ENCODE assay signal across 8 cellular contexts in the genomic region with DNA sequence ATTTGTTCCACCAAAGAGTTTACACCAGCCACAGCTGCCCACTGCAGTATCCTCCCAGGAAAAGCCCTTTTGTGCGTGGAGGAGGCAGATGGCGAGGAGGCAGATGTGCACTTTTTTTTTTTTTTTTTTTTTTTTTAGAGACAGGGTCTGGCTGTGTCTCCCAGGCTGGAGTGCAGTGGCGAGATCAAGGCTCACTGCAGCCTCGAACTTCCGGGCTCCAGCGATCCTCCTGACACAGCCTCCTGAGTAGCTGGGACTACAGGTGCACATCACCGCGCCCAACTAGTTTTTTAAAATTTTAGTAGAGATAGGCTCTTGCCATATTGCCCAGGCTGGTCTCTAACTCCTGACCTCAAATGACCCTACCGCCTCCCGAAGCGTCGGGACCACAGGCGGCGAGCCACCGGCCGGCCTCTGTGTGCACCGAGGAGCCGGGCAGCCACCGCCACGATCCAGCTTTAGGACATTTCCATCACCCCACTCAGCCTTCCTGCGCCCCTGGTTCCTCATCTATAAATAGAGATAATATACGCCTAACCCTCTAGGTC. TPM values are rescaled to one million over a fixed set of nuclear protein-coding genes. Genes with fewer than 3 reads are reported as not detected.
DNase-seq lines count a peak whose midpoint lies in the region; ATAC-seq and TF ChIP-seq lines count a peak whose summit lies in the region.

No MANE protein-coding gene starts in this region.

- peak overlapping the region; percentile 93 for H3K4me3 ChIP-seq in Caco-2 (ENCODE audit: low read depth, low read length)
- H3K4me3 ChIP-seq in LNCaP clone FGC (ENCODE audit: low read depth, low read length), result peak overlapping the region; percentile 96
- H3K4me3 ChIP-seq in dorsolateral prefrontal cortex, result peak overlapping the region; percentile 63 to 100 (median 91)

- CTCF ChIA-PET in Caco-2 (lab: Charles Lee), result interaction anchor here (0.9 to 1.5 kb wide), 2 partner anchors 11 to 261 kb away, joined by 3 to 4 read pairs; no protein-coding TSS in a partner anchor

- POLR2A ChIA-PET in Caco-2 (lab: Charles Lee), result interaction anchor here (0.6 to 1.2 kb wide), 3 partner anchors 21 to 477 kb away, joined by 3 to 6 read pairs (median 3); a partner anchor contains a TSS

- peak overlapping the region in 48 of 59 donors; percentile 9 to 89 (median 77) for H3K27ac ChIP-seq in dorsolateral prefrontal cortex

- H3K27ac Mint-ChIP-seq in Caco-2 (ENCODE audit: unreplicated experiment) (peak overlapping the region; percentile 86), nephron (peak overlapping the region; percentile 68 to 84 (median 79))

- H3K36me3 Mint-ChIP-seq in Caco-2 (ENCODE audit: insufficient read depth, unreplicated experiment) (peaks cover 34% of the 10 kb centered on the region), nephron (ENCODE audit: low read depth) (peaks cover 19% of the 10 kb centered on the region)

- ATAC-seq in GM21619 (IDR thresholded peaks at IDR 0.05; ENCODE audit: unreplicated experiment), result peak; percentile 15

- TF ChIP-seq CTCF in Caco-2 (IDR thresholded peaks at IDR 0.05; ENCODE audit: insufficient read depth in 1 of 2, low read depth in 1 of 2, low read length in 1 of 2, severe bottlenecking in 1 of 2, unreplicated experiment in 1 of 2), result no peak
- TF ChIP-seq CTCF in LNCaP clone FGC (IDR thresholded peaks at IDR 0.05; ENCODE audit: control insufficient read depth, extremely low read depth, insufficient read depth), result no peak
- TF ChIP-seq CTCF in dorsolateral prefrontal cortex (IDR thresholded peaks at IDR 0.05 in 54 of 56, conservative IDR thresholded peaks at IDR 0.05 in 2 of 56; ENCODE audit: low read depth in 1 of 56, partially characterized antibody in 56 of 56), result no peak
- no peak for TF ChIP-seq CTCF in nephron (IDR thresholded peaks at IDR 0.05; ENCODE audit: unreplicated experiment in 3 of 3)
- TF ChIP-seq CTCF in GM10266 (IDR thresholded peaks at IDR 0.05; ENCODE audit: control insufficient read depth, insufficient read depth, low read depth, missing control alignments), result no peak

- H3K4me3 Mint-ChIP-seq in Caco-2 (ENCODE audit: unreplicated experiment) (peak overlapping the region; percentile 97), nephron (peak overlapping the region; percentile 97 to 99 (median 98))

- no peaks in the 10 kb centered on the region for H3K27me3 ChIP-seq in Caco-2 (replicated peaks; ENCODE audit: control insufficient read depth, insufficient read depth, low read length)
- H3K27me3 ChIP-seq in dorsolateral prefrontal cortex, result no peaks in the 10 kb centered on the region

- H3K4me1 Mint-ChIP-seq in Caco-2 (ENCODE audit: low read depth, unreplicated experiment), result no peaks in the 10 kb centered on the region
- H3K4me1 Mint-ChIP-seq in nephron, result peaks cover 15% of the 10 kb centered on the region

- peaks cover 5% of the 10 kb centered on the region; the same call in 1 of the 2 replicates for H3K4me1 ChIP-seq in Caco-2

- H3K36me3 ChIP-seq in Caco-2 (ENCODE audit: control insufficient read depth, insufficient read depth, low read length), result peaks cover 2% of the 10 kb centered on the region; the same call in 1 of the 2 replicates

- DNase-seq in Caco-2 (peak in 1 of 2 experiments; percentile 50), LNCaP clone FGC (ENCODE audit: low read depth) (no peak), dorsolateral prefrontal cortex (no peak), GM10266 (ENCODE audit: extremely low spot score) (no peak), dedifferentiated amniotic fluid mesenchymal stem cell (ENCODE audit: extremely low spot score) (no peak)
- no peak for DNase-seq in activated effector memory CD4-positive, alpha-beta T cell treated with Interleukin-2 at 50 U/mL for 16 hours

- H3K9me3 Mint-ChIP-seq in Caco-2 (ENCODE audit: unreplicated experiment) (no peaks in the 10 kb centered on the region), nephron (no peaks in the 10 kb centered on the region)

- intact Hi-C loops in Caco-2 (cut with micrococcal nuclease; ENCODE audit: unreplicated experiment), result no loop called here
- intact Hi-C loops in dorsolateral prefrontal cortex (cut with DNase I), result loop anchor here (5.0 kb wide), 3 partner anchors 97 to 392 kb away; a partner anchor contains a TSS

- H3K27me3 Mint-ChIP-seq in Caco-2 (ENCODE audit: insufficient read depth, unreplicated experiment) (no peaks in the 10 kb centered on the region), nephron (ENCODE audit: low read depth) (no peaks in the 10 kb centered on the region)

- no TSS peak for BruUV-seq in Caco-2 (replicated peaks; lab: Mats Ljungman, UMichigan)

- H3K9me3 ChIP-seq in Caco-2, result no peaks in the 10 kb centered on the region

RNA-seq across cellular contexts. Expression of a gene that starts 0.6 kb away (rescaled TPM):
- total RNA-seq in Caco-2 (2022) (219 TPM in 2 replicates), dorsolateral prefrontal cortex (100 to 1,000 TPM in 1 of 120 experiments, 10 to 100 TPM in 119; 34.0 to 109 (median 63.1) TPM)
